Comparison of ENCODE assay signal across 16 cellular contexts in genomic region chr18:48613589-48613988, GRCh38.
DNase-seq lines count a peak whose midpoint lies in the region; ATAC-seq, FAIRE-seq and TF ChIP-seq lines count a peak whose summit lies in the region.
"Had no signal": no experiment of that assay in that cellular context is flagged by ENCODE, and none has a peak within 500 bp of the region (broad histone marks: within the 10 kb centered on the region; RNA-seq: fewer than 3 reads in every experiment).

No MANE protein-coding gene starts in this region.

- no peak for TF ChIP-seq CTCF in astrocyte (IDR thresholded peaks at IDR 0.05; ENCODE audit: insufficient read depth, low read depth, low read length)

- no peak overlapping the region for H2AFZ ChIP-seq in astrocyte (ENCODE audit: low read depth, low read length)
- H2AFZ ChIP-seq: GM23248 had no signal

- H3K9me3 ChIP-seq in astrocyte (ENCODE audit: insufficient read depth, low read depth, low read length), result no peaks in the 10 kb centered on the region

- peaks cover 26% of the 10 kb centered on the region for H3K36me3 Mint-ChIP-seq in astrocyte (ENCODE audit: low read depth, unreplicated experiment)
- H3K36me3 Mint-ChIP-seq: immature natural killer cell had no signal

- ATAC-seq in GM19463 (IDR thresholded peaks at IDR 0.05; ENCODE audit: unreplicated experiment) (no peak), GM21576 (IDR thresholded peaks at IDR 0.05; ENCODE audit: unreplicated experiment) (no peak)

- peaks cover 21% of the 10 kb centered on the region for H3K4me1 Mint-ChIP-seq in astrocyte (ENCODE audit: low read depth, unreplicated experiment)
- H3K4me1 Mint-ChIP-seq: immature natural killer cell had no signal

- H3K79me2 ChIP-seq in astrocyte (ENCODE audit: insufficient read depth, low read length), result peaks cover 52% of the 10 kb centered on the region

- no peaks in the 10 kb centered on the region for H3K27me3 Mint-ChIP-seq in astrocyte (ENCODE audit: low read depth, unreplicated experiment)

- H3K36me3 ChIP-seq in astrocyte (ENCODE audit: insufficient read depth, low read length), result no peaks in the 10 kb centered on the region

- peak overlapping the region; percentile 14 for H3K27ac Mint-ChIP-seq in astrocyte (ENCODE audit: unreplicated experiment)
- H3K27ac Mint-ChIP-seq: immature natural killer cell had no signal

- POLR2A ChIA-PET in HEK293T (lab: Yijun Ruan, JAX), result no interaction called here

- no peak overlapping the region for H3K27ac ChIP-seq in astrocyte (ENCODE audit: low read depth, low read length)
- H3K27ac ChIP-seq: C4-2B, epithelial cell of prostate, GM23248 had no signal

- H3K4me3 Mint-ChIP-seq in astrocyte (ENCODE audit: unreplicated experiment), result no peak overlapping the region
- H3K4me3 Mint-ChIP-seq: immature natural killer cell had no signal

- CTCF ChIA-PET in HEK293T (lab: Yijun Ruan, JAX), result no interaction called here

- no peak overlapping the region for H3K4me3 ChIP-seq in astrocyte (ENCODE audit: insufficient read depth, low read depth, low read length)
- H3K4me3 ChIP-seq: GM23248 had no signal

- DNase-seq in DMS79 (lab: John Stamatoyannopoulos, UW), result peak; percentile 42
- DNase-seq in astrocyte (ENCODE audit: low read depth), result no peak
- peak; percentile 41 for DNase-seq in hepatic stellate cell (ENCODE audit: low spot score)
- peak; percentile 61 for DNase-seq in retina
- no peak for DNase-seq in NCI-H128 (lab: John Stamatoyannopoulos, UW; ENCODE audit: unreplicated experiment)
- DNase-seq in HEK293T (ENCODE audit: extremely low spot score), result no peak
- DNase-seq: activated CD8-positive, alpha-beta memory T cell treated with anti-CD3 and anti-CD28 coated beads, Interleukin-2, amount 50 U/mL, for 4 hours; GM23248; immature natural killer cell; KG1; NCI-H446 had no signal

- no peaks in the 10 kb centered on the region for H3K9me3 Mint-ChIP-seq in astrocyte (ENCODE audit: unreplicated experiment)
- H3K9me3 Mint-ChIP-seq: immature natural killer cell had no signal

- peaks cover 95% of the 10 kb centered on the region for H4K20me1 ChIP-seq in astrocyte (ENCODE audit: insufficient read depth, low read length)

- H3K4me2 ChIP-seq in astrocyte (ENCODE audit: low read length), result no peak overlapping the region

- no peak overlapping the region for H3K9ac ChIP-seq in astrocyte (ENCODE audit: low read length)
- H3K9ac ChIP-seq: GM23248 had no signal

- no peak for FAIRE-seq in astrocyte (lab: Jason Lieb, UNC)
- FAIRE-seq: TTC549 had no signal

- H3K27me3 ChIP-seq in astrocyte (ENCODE audit: insufficient read depth, low read length), result no peaks in the 10 kb centered on the region

- peaks cover 7% of the 10 kb centered on the region for H3K4me1 ChIP-seq in astrocyte (ENCODE audit: insufficient read depth, low read length)

TF ChIP-seq in HEK293T, 16 proteins besides CTCF, POLR2A, EP300 and RAD21:
- no peak for TF ChIP-seq CTBP1 (IDR thresholded peaks at IDR 0.05; ENCODE audit: borderline replicate concordance)
- TF ChIP-seq LEF1 (IDR thresholded peaks at IDR 0.05; ENCODE audit: borderline replicate concordance), result no peak
- TF ChIP-seq FOXM1 (IDR thresholded peaks at IDR 0.05; ENCODE audit: borderline replicate concordance), result no peak
- TF ChIP-seq FOXK2 (IDR thresholded peaks at IDR 0.05), result no peak
- no peak for TF ChIP-seq ARNT (IDR thresholded peaks at IDR 0.05)
- no peak for TF ChIP-seq ZNF384 (IDR thresholded peaks at IDR 0.05)
- TF ChIP-seq SP1 (IDR thresholded peaks at IDR 0.05), result no peak
- TF ChIP-seq L3MBTL2 (conservative IDR thresholded peaks at IDR 0.05), result no peak
- TF ChIP-seq ELF4 (IDR thresholded peaks at IDR 0.05), result no peak
- TF ChIP-seq NFRKB (IDR thresholded peaks at IDR 0.05), result no peak
- no peak for TF ChIP-seq SUZ12 (IDR thresholded peaks at IDR 0.05)
- TF ChIP-seq HDGF (IDR thresholded peaks at IDR 0.05; ENCODE audit: borderline replicate concordance), result no peak
- no peak for TF ChIP-seq BHLHE40 (IDR thresholded peaks at IDR 0.05; ENCODE audit: borderline replicate concordance)
- no peak for TF ChIP-seq TARDBP (IDR thresholded peaks at IDR 0.05)
- no peak for TF ChIP-seq PKNOX1 (IDR thresholded peaks at IDR 0.05)
- TF ChIP-seq FOXA1 (IDR thresholded peaks at IDR 0.05), result no peak

Comparison
In these comparisons a context has a peak if more than half of its experiments do, and no peak if none do; other contexts are left out.
1. DNase-seq: peak in DMS79 (single experiment), hepatic stellate cell (single experiment) and retina (single experiment); none in astrocyte (single experiment), NCI-H128 (single experiment) and HEK293T (single experiment).